ENCODE assay signal across 5 cellular contexts in genomic region chr10:46616227-46616626, GRCh38. TPM values are rescaled to one million over a fixed set of nuclear protein-coding genes. Genes with fewer than 3 reads are reported as not detected.
"Had no signal": no experiment of that assay in that cellular context is flagged by ENCODE, and none has a peak within 500 bp of the region (broad histone marks: within the 10 kb centered on the region; RNA-seq: fewer than 3 reads in every experiment).

No MANE protein-coding gene starts in this region.

RNA-seq across cellular contexts. Expression of gene SYT15, which starts 37.3 kb away (rescaled TPM):
- total RNA-seq: GM23338, H7 had no signal

RNA-seq across cellular contexts. Expression of gene GPRIN2, which starts 59.8 kb away (rescaled TPM):
- total RNA-seq: GM23248, H4, HFFc6 had no signal
- polyA plus RNA-seq: GM23248 had no signal
